In genomic region chr18:62425465-62426190, GRCh38 we compare ENCODE assay signal across 8 cellular contexts.
DNase-seq lines count a peak whose midpoint lies in the region; ATAC-seq and TF ChIP-seq lines count a peak whose summit lies in the region.

No MANE protein-coding gene starts in this region.

- peaks cover 11% of the 10 kb centered on the region for H3K9me3 Mint-ChIP-seq in Calu3 (ENCODE audit: low read depth, unreplicated experiment)

- H3K4me1 Mint-ChIP-seq in Calu3 (ENCODE audit: low read depth, unreplicated experiment) = peaks cover 51% of the 10 kb centered on the region

- H3K9me3 ChIP-seq in HEK293 (ENCODE audit: control insufficient read depth, insufficient read depth, low read depth, low read length) = no peaks in the 10 kb centered on the region
- H3K9me3 ChIP-seq in ascending aorta = no peaks in the 10 kb centered on the region
- H3K9me3 ChIP-seq in left ventricle myocardium inferior (replicated peaks) = peaks cover 11% of the 10 kb centered on the region

- H3K36me3 ChIP-seq in HEK293 (ENCODE audit: control insufficient read depth in 2 of 2, insufficient read depth in 1 of 2, low read length in 2 of 2) (no peaks in the 10 kb centered on the region), ascending aorta (no peaks in the 10 kb centered on the region), left ventricle myocardium inferior (no peaks in the 10 kb centered on the region)

- CTCF ChIA-PET in Calu3 (lab: Charles Lee) (interaction anchor here (0.6 to 1.4 kb wide), 17 partner anchors 11 to 234 kb away, joined by 3 to 18 read pairs (median 4); partner anchors contain the start of gene ZCCHC2), HEK293 (lab: Yijun Ruan, JAX) (interaction anchor here (0.5 to 5.0 kb wide), 57 partner anchors 8 to 1058 kb away, joined by 3 to 55 read pairs (median 4); partner anchors contain the start of genes TNFRSF11A and ZCCHC2)

- no peak for ATAC-seq in HG02970 (IDR thresholded peaks at IDR 0.05; ENCODE audit: low FRiP score, unreplicated experiment)

- H3K36me3 Mint-ChIP-seq in Calu3 (ENCODE audit: insufficient read depth, unreplicated experiment) = peaks cover 11% of the 10 kb centered on the region

- H3K4me3 Mint-ChIP-seq in Calu3 (ENCODE audit: low read depth, unreplicated experiment) = peak overlapping the region; percentile 57

- intact Hi-C loops in Calu3 (cut with micrococcal nuclease; ENCODE audit: unreplicated experiment) = loop anchor here (1.0 to 2.0 kb wide), 2 partner anchors 59 to 159 kb away; no protein-coding TSS in a partner anchor
- intact Hi-C loops in ascending aorta (cut with DNase I) = loop anchor here (1.0 to 5.0 kb wide), 7 partner anchors 11 to 557 kb away; partner anchors contain the start of genes PIGN and RELCH
- intact Hi-C loops in left ventricle myocardium inferior (cut with micrococcal nuclease) = loop anchor here (5.0 kb wide), 1 partner anchor 157 kb away; no protein-coding TSS in a partner anchor

- peak overlapping the region; percentile 82 for H3K27ac Mint-ChIP-seq in Calu3 (ENCODE audit: unreplicated experiment)

- H3K27ac ChIP-seq in HEK293 (ENCODE audit: extremely low read depth, low read depth, low read length) = no peak overlapping the region
- peak overlapping the region; percentile 82 to 92 for H3K27ac ChIP-seq in ascending aorta
- peak overlapping the region; percentile 92 for H3K27ac ChIP-seq in left ventricle myocardium inferior (replicated peaks)

- DNase-seq in Calu3 = peak; percentile 89
- DNase-seq in NCI-H1694 treated with DMSO at 0.1 percent for 48 hours (lab: John Stamatoyannopoulos, UW) = peak; percentile 92
- peak in 4 of 5 donors; percentile 8 to 88 (median 30) for DNase-seq in T-helper 1 cell
- DNase-seq in ascending aorta (ENCODE audit: low spot score in 2 of 2) = peak; percentile 60 to 96
- peak; percentile 44 for DNase-seq in left ventricle myocardium inferior
- DNase-seq in pons (ENCODE audit: low spot score) = peak; percentile 97

- TF ChIP-seq CTCF in Calu3 (IDR thresholded peaks at IDR 0.05; ENCODE audit: unreplicated experiment) (peak; percentile 62), HEK293 (tag by site-specific recombination; IDR thresholded peaks at IDR 0.05) (peak; percentile 75), ascending aorta (IDR thresholded peaks at IDR 0.05) (peak; percentile 81 to 87 (median 82)), left ventricle myocardium inferior (IDR thresholded peaks at IDR 0.05; ENCODE audit: borderline replicate concordance) (peak; percentile 87)

- POLR2A ChIA-PET in HEK293 (lab: Yijun Ruan, JAX) = interaction anchor here (0.6 to 2.0 kb wide), 6 partner anchors 10 to 239 kb away, joined by 3 to 15 read pairs (median 4); partner anchors contain the start of genes PIGN, RELCH and ZCCHC2

- H3K27me3 ChIP-seq in ascending aorta (no peaks in the 10 kb centered on the region), left ventricle myocardium inferior (ENCODE audit: low read depth) (no peaks in the 10 kb centered on the region)

- peak overlapping the region; percentile 18; the same call in 1 of the 2 replicates for H3K4me3 ChIP-seq in HEK293 (ENCODE audit: low read depth, low read length)
- H3K4me3 ChIP-seq in ascending aorta = peak overlapping the region; percentile 36 to 57
- H3K4me3 ChIP-seq in left ventricle myocardium inferior = peak overlapping the region; percentile 58

- BruUV-seq in Calu3 (replicated peaks; lab: Mats Ljungman, UMichigan) = no TSS peak

- no peaks in the 10 kb centered on the region for H3K27me3 Mint-ChIP-seq in Calu3 (ENCODE audit: unreplicated experiment)

- H3K4me1 ChIP-seq in HEK293 (ENCODE audit: control insufficient read depth, insufficient read depth, low read length) = 0 out of 2 replicates have a peak, but pooled peaks cover 5% of the 10 kb centered on the region
- peaks cover 0 to 12% of the 10 kb centered on the region in 2 donors for H3K4me1 ChIP-seq in ascending aorta
- H3K4me1 ChIP-seq in left ventricle myocardium inferior = peaks cover 26% of the 10 kb centered on the region

TF ChIP-seq in HEK293, 187 proteins besides CTCF, POLR2A, EP300 and RAD21 (continues in another document):
- TF ChIP-seq SP7 (tag by site-specific recombination; IDR thresholded peaks at IDR 0.05) (peak; percentile 53), ZNF366 (tag by site-specific recombination; conservative IDR thresholded peaks at IDR 0.05) (peak; percentile 57; the same call in 1 of the 2 replicates), ZEB2 (tag by site-specific recombination; IDR thresholded peaks at IDR 0.05) (peak; percentile 54; the same call in 1 of the 2 replicates), ZNF558 (tag by site-specific recombination; IDR thresholded peaks at IDR 0.05) (0 out of 2 replicates have a peak, but pooled peaks have one; percentile 38), KLF16 (tag by site-specific recombination; IDR thresholded peaks at IDR 0.05) (0 out of 2 replicates have a peak, but pooled peaks have one; percentile 29), ZNF555 (tag by site-specific recombination; conservative IDR thresholded peaks at IDR 0.05) (no peak), ZNF155 (tag by site-specific recombination; IDR thresholded peaks at IDR 0.05) (no peak), SCRT1 (tag by site-specific recombination; IDR thresholded peaks at IDR 0.05; ENCODE audit: borderline replicate concordance) (peak; percentile 91), ZNF501 (tag by site-specific recombination; IDR thresholded peaks at IDR 0.05) (peak; percentile 58; the same call in 1 of the 2 replicates), ZNF146 (tag by site-specific recombination; IDR thresholded peaks at IDR 0.05) (no peak), TCF7L2 (IDR thresholded peaks at IDR 0.05; ENCODE audit: borderline replicate concordance, low read depth, low read length) (no peak), ZFP69B (tag by site-specific recombination; IDR thresholded peaks at IDR 0.05) (0 out of 2 replicates have a peak, but pooled peaks have one; percentile 25), ZNF394 (tag by site-specific recombination; IDR thresholded peaks at IDR 0.05; ENCODE audit: borderline replicate concordance) (peak; percentile 35; the same call in 1 of the 2 replicates), ZNF660 (tag by site-specific recombination; IDR thresholded peaks at IDR 0.05) (peak; percentile 90), SCRT2 (tag by site-specific recombination; IDR thresholded peaks at IDR 0.05) (peak; percentile 93), BCL11B (tag by site-specific recombination; IDR thresholded peaks at IDR 0.05; ENCODE audit: low read depth) (0 out of 2 replicates have a peak, but pooled peaks have one; percentile 36), ZNF585B (tag by site-specific recombination; IDR thresholded peaks at IDR 0.05) (no peak), ZBTB17 (tag by site-specific recombination; IDR thresholded peaks at IDR 0.05) (peak; percentile 81), ZNF629 (tag by site-specific recombination; IDR thresholded peaks at IDR 0.05) (peak; percentile 70; the same call in 1 of the 2 replicates), ZNF335 (tag by site-specific recombination; conservative IDR thresholded peaks at IDR 0.05) (peak; percentile 92), ZIC2 (tag by site-specific recombination; IDR thresholded peaks at IDR 0.05) (peak; percentile 23; the same call in 1 of the 2 replicates), ZNF600 (tag by site-specific recombination; IDR thresholded peaks at IDR 0.05) (0 out of 2 replicates have a peak, but pooled peaks have one; percentile 15), ZNF423 (tag by site-specific recombination; IDR thresholded peaks at IDR 0.05) (no peak), PRDM6 (tag by site-specific recombination; IDR thresholded peaks at IDR 0.05) (no peak), ZSCAN30 (tag by site-specific recombination; IDR thresholded peaks at IDR 0.05) (peak; percentile 38; the same call in 1 of the 2 replicates), ZBTB6 (tag by site-specific recombination; IDR thresholded peaks at IDR 0.05) (peak; percentile 97), ZNF302 (tag by site-specific recombination; IDR thresholded peaks at IDR 0.05; ENCODE audit: low read depth) (no peak), ZNF837 (tag by site-specific recombination; IDR thresholded peaks at IDR 0.05) (no peak), ZNF202 (tag by site-specific recombination; IDR thresholded peaks at IDR 0.05; ENCODE audit: borderline replicate concordance) (no peak), ZNF121 (tag by site-specific recombination; IDR thresholded peaks at IDR 0.05) (no peak), ZFP37 (tag by site-specific recombination; IDR thresholded peaks at IDR 0.05) (peak; percentile 77; the same call in 1 of the 2 replicates), IKZF3 (tag by site-specific recombination; IDR thresholded peaks at IDR 0.05) (peak; percentile 73; the same call in 1 of the 2 replicates), ZNF654 (tag by site-specific recombination; IDR thresholded peaks at IDR 0.05; ENCODE audit: low read depth) (peak; percentile 81), ZXDB (tag by site-specific recombination; IDR thresholded peaks at IDR 0.05) (peak; percentile 48; the same call in 1 of the 2 replicates), ZNF529 (tag by site-specific recombination; IDR thresholded peaks at IDR 0.05; ENCODE audit: insufficient replicate concordance) (no peak)

Comparison
In these comparisons a context has a peak if more than half of its experiments do, and no peak if none do; other contexts are left out.
1. DNase-seq: peak in every context shown above with its lines; median percentile 97 in pons; 92 in NCI-H1694 treated with DMSO at 0.1 percent for 48 hours; 89 in Calu3; 78 in ascending aorta; 44 in left ventricle myocardium inferior; 30 in T-helper 1 cell.